19 cellular contexts compared by ENCODE assay signal in the genomic region with DNA sequence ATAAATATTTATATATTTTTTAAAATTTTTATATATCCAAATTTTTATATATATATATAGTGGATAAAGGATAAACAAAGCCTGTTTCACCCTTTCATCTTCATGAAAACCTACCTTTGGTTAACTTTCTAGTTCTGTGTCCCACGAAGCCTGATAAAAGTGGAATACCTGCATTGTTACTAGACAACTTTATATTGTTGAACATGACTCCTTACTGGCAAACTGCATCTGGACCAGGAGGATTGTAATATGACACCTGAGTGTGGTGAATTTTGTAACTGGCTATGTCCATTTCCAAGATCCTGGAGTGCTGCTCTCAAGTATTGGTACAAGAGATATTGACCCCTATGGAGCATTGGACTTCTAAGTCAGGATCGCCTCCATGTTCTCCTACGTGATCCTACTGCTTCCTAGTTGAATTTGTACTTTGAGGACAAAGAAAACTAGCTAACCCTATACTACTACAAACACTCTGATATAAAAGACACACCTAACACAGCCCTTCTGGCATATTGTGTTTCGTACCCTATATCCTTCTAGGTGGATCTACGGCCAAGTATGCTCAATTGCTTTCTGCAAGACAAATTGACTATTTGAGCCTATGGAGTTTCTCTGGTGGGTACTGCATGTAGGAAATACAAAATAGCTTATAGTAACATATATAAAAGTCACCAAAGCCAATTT.
DNase-seq lines count a peak whose midpoint lies in the region; ATAC-seq lines count a peak whose summit lies in the region.
"Had no signal": no experiment of that assay in that cellular context is flagged by ENCODE, and none has a peak within 500 bp of the region (broad histone marks: within the 10 kb centered on the region; RNA-seq: fewer than 3 reads in every experiment).

No MANE protein-coding gene starts in this region.

- in situ Hi-C loops in KBM-7 (cut with MboI; ENCODE audit: low pct_unique_long_range_greater_than_20kb, low sequenced_read_pairs), result no loop called here

- H3K36me3 Mint-ChIP-seq in CD4-positive, alpha-beta memory T cell, result no peaks in the 10 kb centered on the region
- no peaks in the 10 kb centered on the region for H3K36me3 Mint-ChIP-seq in activated CD8-positive, alpha-beta T cell treated with anti-CD3 and anti-CD28 coated beads, Interleukin-2, amount 10 ng/mL, durations not matched to agents 7 days and 5 days (ENCODE audit: low read depth)
- H3K36me3 Mint-ChIP-seq: CD8-positive, alpha-beta memory T cell had no signal

- H3K27me3 ChIP-seq in CD4-positive, alpha-beta memory T cell (ENCODE audit: insufficient read depth, low read length), result no peaks in the 10 kb centered on the region
- H3K27me3 ChIP-seq: BLaER1 treated with 17β-estradiol and CSF1 and Interleukin-3, amounts not matched to agents 10 nM and 100 nM had no signal

- no peak overlapping the region for H3K4me3 Mint-ChIP-seq in CD4-positive, alpha-beta memory T cell
- H3K4me3 Mint-ChIP-seq in activated CD8-positive, alpha-beta T cell treated with anti-CD3 and anti-CD28 coated beads, Interleukin-2, amount 10 ng/mL, durations not matched to agents 7 days and 5 days, result no peak overlapping the region
- H3K4me3 Mint-ChIP-seq: CD8-positive, alpha-beta memory T cell had no signal

- POLR2A ChIA-PET in CD4-positive, alpha-beta memory T cell (lab: Charles Lee; ENCODE audit: partially characterized antibody), result no interaction called here
- POLR2A ChIA-PET in activated CD8-positive, alpha-beta T cell treated with anti-CD3 and anti-CD28 coated beads, Interleukin-2, amount 10 ng/mL, durations not matched to agents 7 days and 5 days (lab: Charles Lee), result no interaction called here

- H3K4me1 ChIP-seq in CD4-positive, alpha-beta memory T cell (ENCODE audit: insufficient read depth, low read length), result no peaks in the 10 kb centered on the region
- H3K4me1 ChIP-seq: BLaER1 treated with 17β-estradiol and CSF1 and Interleukin-3, amounts not matched to agents 10 nM and 100 nM; HAP-1 had no signal

- no peaks in the 10 kb centered on the region for H3K27me3 Mint-ChIP-seq in CD4-positive, alpha-beta memory T cell
- H3K27me3 Mint-ChIP-seq in activated CD8-positive, alpha-beta T cell treated with anti-CD3 and anti-CD28 coated beads, Interleukin-2, amount 10 ng/mL, durations not matched to agents 7 days and 5 days (ENCODE audit: low read depth), result no peaks in the 10 kb centered on the region
- H3K27me3 Mint-ChIP-seq: CD8-positive, alpha-beta memory T cell had no signal

- DNase-seq in NCI-H82 (lab: John Stamatoyannopoulos, UW) (peak; percentile 9), NCI-H82 treated with DMSO at 0.1 percent for 48 hours (lab: John Stamatoyannopoulos, UW; ENCODE audit: unreplicated experiment) (no peak), KBM-7 (peak; percentile 58), NCI-H345 treated with DMSO at 0.1 percent for 48 hours (lab: John Stamatoyannopoulos, UW; ENCODE audit: unreplicated experiment) (no peak)
- DNase-seq in CD4-positive, alpha-beta memory T cell, result peak in 3 of 5 donors; percentile 2 to 4 (median 3)
- DNase-seq in activated CD8-positive, alpha-beta T cell treated with anti-CD3 and anti-CD28 coated beads, Interleukin-2, amount 10 ng/mL, durations not matched to agents 7 days and 5 days, result no peak
- DNase-seq: NCI-H1092 treated with DMSO at 0.1 percent for 48 hours, NCI-H146, NCI-H2029 treated with DMSO at 0.1 percent for 48 hours, NCI-H2227 treated with DMSO at 0.1 percent for 48 hours, NCI-H526 treated with DMSO at 0.1 percent for 48 hours, RPMI8226, SHP77 treated with DMSO at 0.1 percent for 48 hours had no signal

- no peak overlapping the region for H3K27ac ChIP-seq in CD4-positive, alpha-beta memory T cell (ENCODE audit: low read depth, low read length)
- H3K27ac ChIP-seq: BLaER1 treated with 17β-estradiol and CSF1 and Interleukin-3, amounts not matched to agents 10 nM and 100 nM; KMS-11 had no signal

- H3K36me3 ChIP-seq in CD4-positive, alpha-beta memory T cell (ENCODE audit: insufficient read depth, low read length), result no peaks in the 10 kb centered on the region
- H3K36me3 ChIP-seq: BLaER1 treated with 17β-estradiol and CSF1 and Interleukin-3, amounts not matched to agents 10 nM and 100 nM; HAP-1 had no signal

- H3K4me3 ChIP-seq in CD4-positive, alpha-beta memory T cell (ENCODE audit: low read length in 2 of 2), result no peak overlapping the region
- H3K4me3 ChIP-seq: BLaER1 treated with 17β-estradiol and CSF1 and Interleukin-3, amounts not matched to agents 10 nM and 100 nM; HAP-1 had no signal

- no peaks in the 10 kb centered on the region for H3K9me3 ChIP-seq in CD4-positive, alpha-beta memory T cell (ENCODE audit: control insufficient read depth in 1 of 2, low read length in 2 of 2)
- H3K9me3 ChIP-seq: BLaER1 treated with 17β-estradiol and CSF1 and Interleukin-3, amounts not matched to agents 10 nM and 100 nM; HAP-1 had no signal

- CTCF ChIA-PET in CD4-positive, alpha-beta memory T cell (lab: Charles Lee; ENCODE audit: partially characterized antibody), result no interaction called here
- CTCF ChIA-PET in activated CD8-positive, alpha-beta T cell treated with anti-CD3 and anti-CD28 coated beads, Interleukin-2, amount 10 ng/mL, durations not matched to agents 7 days and 5 days (lab: Charles Lee), result no interaction called here

- H3K27ac Mint-ChIP-seq in CD4-positive, alpha-beta memory T cell, result no peak overlapping the region
- no peak overlapping the region for H3K27ac Mint-ChIP-seq in activated CD8-positive, alpha-beta T cell treated with anti-CD3 and anti-CD28 coated beads, Interleukin-2, amount 10 ng/mL, durations not matched to agents 7 days and 5 days

- peaks cover 0 to 5% (median 0%) of the 10 kb centered on the region in 8 donors for H3K9me3 Mint-ChIP-seq in CD4-positive, alpha-beta memory T cell
- H3K9me3 Mint-ChIP-seq in activated CD8-positive, alpha-beta T cell treated with anti-CD3 and anti-CD28 coated beads, Interleukin-2, amount 10 ng/mL, durations not matched to agents 7 days and 5 days (ENCODE audit: insufficient read depth), result no peaks in the 10 kb centered on the region

- no peaks in the 10 kb centered on the region for H3K4me1 Mint-ChIP-seq in CD4-positive, alpha-beta memory T cell
- no peaks in the 10 kb centered on the region for H3K4me1 Mint-ChIP-seq in activated CD8-positive, alpha-beta T cell treated with anti-CD3 and anti-CD28 coated beads, Interleukin-2, amount 10 ng/mL, durations not matched to agents 7 days and 5 days (ENCODE audit: low read depth)
- H3K4me1 Mint-ChIP-seq: CD8-positive, alpha-beta memory T cell had no signal

- ATAC-seq in activated CD8-positive, alpha-beta T cell treated with anti-CD3 and anti-CD28 coated beads, Interleukin-2, amount 10 ng/mL, durations not matched to agents 7 days and 5 days, result peak; percentile 47
- no peak for ATAC-seq in GM21737 (IDR thresholded peaks at IDR 0.05; ENCODE audit: unreplicated experiment)
- ATAC-seq: SK-N-SH treated with all-trans-retinoic acid at 6 μM for 48 hours had no signal

- intact Hi-C loops in CD4-positive, alpha-beta memory T cell (cut with micrococcal nuclease), result no loop called here

Comparison
In these comparisons a context has a peak if more than half of its experiments do, and no peak if none do; other contexts are left out.
1. DNase-seq: peak in NCI-H82 (single experiment), CD4-positive, alpha-beta memory T cell (3 of 5) and KBM-7 (single experiment); none in NCI-H82 treated with DMSO at 0.1 percent for 48 hours (single experiment), activated CD8-positive, alpha-beta T cell treated with anti-CD3 and anti-CD28 coated beads, Interleukin-2, amount 10 ng/mL, durations not matched to agents 7 days and 5 days (single experiment) and NCI-H345 treated with DMSO at 0.1 percent for 48 hours (single experiment).